ENCODE assay signal across 1 cellular context in genomic region chr16:648786-649589, GRCh38.
TF ChIP-seq lines count a peak whose summit lies in the region.

TSS of gene WDR90 (plus strand) at chr16:649365. CDS start at chr16:649417, 52 bp downstream.

TF ChIP-seq in WTC11, 78 proteins besides CTCF, POLR2A, EP300 and RAD21 (continued from another document):
- TF ChIP-seq ARID4B (CRISPR knock-in tag; IDR thresholded peaks at IDR 0.05; ENCODE audit: borderline replicate concordance) = peak; percentile 92
- TF ChIP-seq CREB1 (CRISPR knock-in tag; IDR thresholded peaks at IDR 0.05) = 0 out of 2 replicates have a peak, but pooled peaks have one; percentile 45
